Comparison of ENCODE assay signal across 10 cellular contexts in genomic region chr11:57432714-57433163, GRCh38. TPM values are rescaled to one million over a fixed set of nuclear protein-coding genes. Genes with fewer than 3 reads are reported as not detected.
A peak's percentile ranks its signal among the peaks of the same experiment; 100 is the strongest.
DNase-seq lines count a peak whose midpoint lies in the region; ATAC-seq, FAIRE-seq and TF ChIP-seq lines count a peak whose summit lies in the region.
"Had no signal": no experiment of that assay in that cellular context is flagged by ENCODE, and none has a peak within 500 bp of the region (broad histone marks: within the 10 kb centered on the region; RNA-seq: fewer than 3 reads in every experiment).

No MANE protein-coding gene starts in this region.

- H3K9me3 ChIP-seq in esophagus squamous epithelium = no peaks in the 10 kb centered on the region
- H3K9me3 ChIP-seq in thyroid gland = no peaks in the 10 kb centered on the region
- no peaks in the 10 kb centered on the region for H3K9me3 ChIP-seq in CD8-positive, alpha-beta T cell (ENCODE audit: low read length)

- TF ChIP-seq POLR2A in esophagus squamous epithelium (IDR thresholded peaks at IDR 0.05) (no peak), thyroid gland (IDR thresholded peaks at IDR 0.05) (no peak), H54 (IDR thresholded peaks at IDR 0.05; ENCODE audit: low read depth, low read length) (no peak)

- H3K27me3 ChIP-seq in esophagus squamous epithelium (no peaks in the 10 kb centered on the region), thyroid gland (no peaks in the 10 kb centered on the region)
- no peaks in the 10 kb centered on the region for H3K27me3 ChIP-seq in CD8-positive, alpha-beta T cell (ENCODE audit: insufficient read depth, low read length)

- POLR2A ChIA-PET in CD8-positive, alpha-beta T cell (lab: Charles Lee) = no interaction called here

- no peaks in the 10 kb centered on the region for H3K9me3 Mint-ChIP-seq in CD8-positive, alpha-beta T cell
- H3K9me3 Mint-ChIP-seq: T-cell had no signal

- intact Hi-C loops in esophagus squamous epithelium (cut with DNase I) (no loop called here), thyroid gland (cut with DNase I) (no loop called here)
- intact Hi-C loops in CD8-positive, alpha-beta T cell (cut with DNase I, micrococcal nuclease) = no loop called here

- CTCF ChIA-PET in CD8-positive, alpha-beta T cell (lab: Charles Lee) = interaction anchor here (1.2 to 2.1 kb wide), 2 partner anchors 10 to 61 kb away, joined by 4 to 5 read pairs; no protein-coding TSS in a partner anchor

- H3K36me3 Mint-ChIP-seq in CD8-positive, alpha-beta T cell = no peaks in the 10 kb centered on the region
- H3K36me3 Mint-ChIP-seq: T-cell had no signal

- WGBS in esophagus squamous epithelium, 2 donors = 55 to 62% methylated on average over 3 to 7 of the region's 7 CpGs
- WGBS in thyroid gland, 2 donors = 80 to 85% methylated on average over 7 of the region's 7 CpGs

- H3K4me1 ChIP-seq in esophagus squamous epithelium = peaks cover 20 to 80% (median 46%) of the 10 kb centered on the region in 3 donors
- H3K4me1 ChIP-seq in thyroid gland = peaks cover 74 to 79% of the 10 kb centered on the region in 2 donors
- H3K4me1 ChIP-seq in CD8-positive, alpha-beta T cell (ENCODE audit: insufficient read depth, low read length) = no peaks in the 10 kb centered on the region
- H3K4me1 ChIP-seq: parathyroid adenoma had no signal

- peak; percentile 12 for DNase-seq in activated naive CD4-positive, alpha-beta T cell treated with Interleukin-2 at 50 U/mL for 16 hours
- DNase-seq in activated naive CD4-positive, alpha-beta T cell treated with anti-CD3 and anti-CD28 coated beads, Interleukin-2, amount 50 U/mL, for 16 hours = no peak
- peak; percentile 82 for DNase-seq in RCC 7860 (ENCODE audit: low spot score)
- no peak for DNase-seq in esophagus squamous epithelium (lab: John Stamatoyannopoulos, UW)
- no peak for DNase-seq in thyroid gland
- DNase-seq in iPS-NIHi11 (ENCODE audit: low spot score) = no peak
- no peak for DNase-seq in H54 (ENCODE audit: insufficient read length, low spot score)
- no peak for DNase-seq in CD8-positive, alpha-beta T cell

- peaks cover 2% of the 10 kb centered on the region for H3K27me3 Mint-ChIP-seq in CD8-positive, alpha-beta T cell (ENCODE audit: low read depth)
- H3K27me3 Mint-ChIP-seq: T-cell had no signal

- H3K27ac Mint-ChIP-seq in CD8-positive, alpha-beta T cell = no peak overlapping the region
- H3K27ac Mint-ChIP-seq: T-cell had no signal

- peak overlapping the region in 3 of 4 donors; percentile 23 to 81 (median 54) for H3K27ac ChIP-seq in esophagus squamous epithelium
- H3K27ac ChIP-seq in thyroid gland = peak overlapping the region; percentile 18 to 89 (median 89)
- H3K27ac ChIP-seq in CD8-positive, alpha-beta T cell (ENCODE audit: low read depth, low read length) = no peak overlapping the region
- H3K27ac ChIP-seq: parathyroid adenoma had no signal

- no peaks in the 10 kb centered on the region for H3K4me1 Mint-ChIP-seq in CD8-positive, alpha-beta T cell (ENCODE audit: low read depth)

- H3K36me3 ChIP-seq in esophagus squamous epithelium (no peaks in the 10 kb centered on the region), thyroid gland (no peaks in the 10 kb centered on the region)
- no peaks in the 10 kb centered on the region for H3K36me3 ChIP-seq in CD8-positive, alpha-beta T cell (ENCODE audit: insufficient read depth, low read length)

- H3K4me3 ChIP-seq in esophagus squamous epithelium (no peak overlapping the region), thyroid gland (replicated peaks in 1 of 3) (no peak overlapping the region)
- no peak overlapping the region for H3K4me3 ChIP-seq in CD8-positive, alpha-beta T cell (ENCODE audit: low read depth, low read length)

- TF ChIP-seq CTCF in esophagus squamous epithelium (IDR thresholded peaks at IDR 0.05) (no peak), thyroid gland (IDR thresholded peaks at IDR 0.05) (no peak)
- no peak for TF ChIP-seq CTCF in CD8-positive, alpha-beta T cell (IDR thresholded peaks at IDR 0.05)

- FAIRE-seq in RCC 7860 (lab: Jason Lieb, UNC) (peak; percentile 91), H54 (lab: Jason Lieb, UNC) (no peak)

- H3K4me3 Mint-ChIP-seq in CD8-positive, alpha-beta T cell = no peak overlapping the region
- H3K4me3 Mint-ChIP-seq: T-cell had no signal

- ATAC-seq in CD8-positive, alpha-beta T cell = no peak

RNA-seq across cellular contexts. Expression of gene SLC43A3, which starts 5.8 kb away (rescaled TPM):
- 10 to 100 TPM; 54.1 to 90.9 (median 75.6) TPM for total RNA-seq in esophagus squamous epithelium
- 100 to 1,000 TPM; 124 to 321 (median 218) TPM for total RNA-seq in thyroid gland
- total RNA-seq in CD8-positive, alpha-beta T cell = 10 to 100 TPM in 1 of 2 experiments, 1 to 10 TPM in 1; 9.3 to 11.3 TPM

RNA-seq across cellular contexts. Expression of gene RTN4RL2, which starts 27.6 kb away (rescaled TPM):
- 1 to 10 TPM in 2 of 4 donors, under 1 TPM in 2; 0.66 to 1.1 (median 0.90) TPM for total RNA-seq in esophagus squamous epithelium
- 10 to 100 TPM; 11.2 to 27.6 (median 17.1) TPM for total RNA-seq in thyroid gland
- total RNA-seq in CD8-positive, alpha-beta T cell = under 1 TPM; 0.16 to 0.31 TPM

RNA-seq across cellular contexts. Expression of gene PRG2, which starts 42.3 kb away (rescaled TPM):
- total RNA-seq in esophagus squamous epithelium (not detected), thyroid gland (under 1 TPM in 3 of 4 donors, not detected in 1; 0.22 to 0.94 (median 0.71) TPM)
- total RNA-seq in CD8-positive, alpha-beta T cell = under 1 TPM; 0.78 to 0.90 TPM

RNA-seq across cellular contexts. Expression of gene PRG3, which starts 51.8 kb away (rescaled TPM):
- total RNA-seq in esophagus squamous epithelium (not detected), thyroid gland (not detected)
- total RNA-seq in CD8-positive, alpha-beta T cell = not detected
- total RNA-seq: T-cell had no signal

Comparison
In these comparisons a context has a peak if more than half of its experiments do, and no peak if none do; other contexts are left out.
1. DNase-seq: peak in activated naive CD4-positive, alpha-beta T cell treated with Interleukin-2 at 50 U/mL for 16 hours (single experiment) and RCC 7860 (single experiment); none in activated naive CD4-positive, alpha-beta T cell treated with anti-CD3 and anti-CD28 coated beads, Interleukin-2, amount 50 U/mL, for 16 hours (single experiment), esophagus squamous epithelium (single experiment), thyroid gland (0 of 2), iPS-NIHi11 (single experiment), H54 (single experiment) and CD8-positive, alpha-beta T cell (0 of 7).
2. RNA of gene SLC43A3, which starts 5.8 kb away (total RNA-seq): 124 to 321 TPM in thyroid gland and 54.1 to 90.9 TPM in esophagus squamous epithelium; 9.3 to 11.3 TPM in CD8-positive, alpha-beta T cell; every median in the first group is over 4 times any median in the second.
3. RNA of gene RTN4RL2, which starts 27.6 kb away (total RNA-seq): 11.2 to 27.6 TPM in thyroid gland; 0.66 to 1.1 TPM in esophagus squamous epithelium and 0.16 to 0.31 TPM in CD8-positive, alpha-beta T cell; every median in the first group is over 4 times any median in the second.